ENCODE assay signal across 2 cellular contexts in genomic region chr22:32197553-32198226, GRCh38.
TF ChIP-seq lines count a peak whose summit lies in the region.

No MANE protein-coding gene starts in this region.

TF ChIP-seq in HEK293, 187 proteins besides CTCF, POLR2A, EP300 and RAD21:
- TF ChIP-seq ZNF580 (tag by site-specific recombination; IDR thresholded peaks at IDR 0.05) (0 out of 2 replicates have a peak, but pooled peaks have one; percentile 43), ZNF146 (tag by site-specific recombination; IDR thresholded peaks at IDR 0.05) (peak; percentile 97)

TF ChIP-seq in K562, 482 proteins besides CTCF, POLR2A, EP300 and RAD21:
- peak; percentile 38 for TF ChIP-seq ZNF146 (CRISPR knock-in tag; IDR thresholded peaks at IDR 0.05; ENCODE audit: unreplicated experiment)
